ENCODE assay signal across 9 cellular contexts in genomic region chr13:49098198-49098597, GRCh38.
DNase-seq lines count a peak whose midpoint lies in the region; ATAC-seq and TF ChIP-seq lines count a peak whose summit lies in the region.
"Had no signal": no experiment of that assay in that cellular context is flagged by ENCODE, and none has a peak within 500 bp of the region (broad histone marks: within the 10 kb centered on the region; RNA-seq: fewer than 3 reads in every experiment).

No MANE protein-coding gene starts in this region.

- ATAC-seq in psoas muscle, result peak; percentile 89 to 98 (median 96)

- no peak for TF ChIP-seq CTCF in fibroblast of mammary gland (conservative IDR thresholded peaks at IDR 0.05; ENCODE audit: control insufficient read depth, insufficient read depth, low read depth, low read length)
- TF ChIP-seq CTCF in psoas muscle (IDR thresholded peaks at IDR 0.05), result no peak

- H3K4me1 ChIP-seq in psoas muscle, result peaks cover 25% of the 10 kb centered on the region

- WGBS in psoas muscle, 3 donors, result 10 to 15% (median 14%) methylated on average over 2 of the region's 2 CpGs

- no peaks in the 10 kb centered on the region for H3K9me3 ChIP-seq in psoas muscle
- H3K9me3 ChIP-seq: Peyer's patch had no signal

- H3K4me3 ChIP-seq in fibroblast of mammary gland (ENCODE audit: control insufficient read depth, low read depth, low read length) (no peak overlapping the region), psoas muscle (no peak overlapping the region)
- H3K4me3 ChIP-seq: Peyer's patch had no signal

- DNase-seq in DMS153 treated with DMSO at 0.1 percent for 48 hours (lab: John Stamatoyannopoulos, UW; ENCODE audit: unreplicated experiment) (peak; percentile 14), RKO (ENCODE audit: low spot score) (peak; percentile 91), fibroblast of mammary gland (ENCODE audit: low read depth) (peak; percentile 98), psoas muscle (no peak), NCI-H446 treated with DMSO at 0.1 percent for 48 hours (lab: John Stamatoyannopoulos, UW) (no peak), NCI-H1048 (lab: John Stamatoyannopoulos, UW) (no peak), foreskin melanocyte (no peak)
- no peak for DNase-seq in activated CD8-positive, alpha-beta memory T cell treated with anti-CD3 and anti-CD28 coated beads for 24 hours

- no peaks in the 10 kb centered on the region for H3K27me3 ChIP-seq in psoas muscle (ENCODE audit: insufficient read depth in 3 of 3, low read length in 2 of 3)
- H3K27me3 ChIP-seq: Peyer's patch had no signal

- H3K27ac ChIP-seq in psoas muscle, result peak overlapping the region; percentile 83

- H3K36me3 ChIP-seq in psoas muscle (ENCODE audit: insufficient read depth in 1 of 2, low read depth in 1 of 2), result no peaks in the 10 kb centered on the region
- H3K36me3 ChIP-seq: Peyer's patch had no signal

- intact Hi-C loops in psoas muscle (cut with DNase I), result no loop called here

Comparison
In these comparisons a context has a peak if more than half of its experiments do, and no peak if none do; other contexts are left out.
1. DNase-seq: peak in DMS153 treated with DMSO at 0.1 percent for 48 hours (single experiment), RKO (single experiment) and fibroblast of mammary gland (single experiment); none in psoas muscle (0 of 2), activated CD8-positive, alpha-beta memory T cell treated with anti-CD3 and anti-CD28 coated beads for 24 hours (single experiment), NCI-H446 treated with DMSO at 0.1 percent for 48 hours (single experiment), NCI-H1048 (single experiment) and foreskin melanocyte (single experiment).